In genomic region chr7:146255604-146256003, GRCh38 we compare ENCODE assay signal across 18 cellular contexts.
DNase-seq lines count a peak whose midpoint lies in the region; ATAC-seq and TF ChIP-seq lines count a peak whose summit lies in the region.
"Had no signal": no experiment of that assay in that cellular context is flagged by ENCODE, and none has a peak within 500 bp of the region (broad histone marks: within the 10 kb centered on the region; RNA-seq: fewer than 3 reads in every experiment).

No MANE protein-coding gene starts in this region.

- no peaks in the 10 kb centered on the region for H3K9me3 ChIP-seq in SK-N-SH
- H3K9me3 ChIP-seq: A549, Caco-2 had no signal

- POLR2A ChIA-PET in SK-N-SH (lab: Yijun Ruan, JAX): no interaction called here

- CTCF ChIA-PET in SK-N-SH (lab: Yijun Ruan, JAX): no interaction called here

- H3K36me3 ChIP-seq in SK-N-SH (replicated peaks in 1 of 2; ENCODE audit: control insufficient read depth in 1 of 2, insufficient read depth in 2 of 2, low read length in 1 of 2) (no peaks in the 10 kb centered on the region), GM23338 (ENCODE audit: insufficient read depth) (no peaks in the 10 kb centered on the region; the same call in 1 of the 2 replicates)
- H3K36me3 ChIP-seq: BLaER1 treated with 17β-estradiol and CSF1 and Interleukin-3, amounts not matched to agents 10 nM and 100 nM had no signal

- DNase-seq in SK-N-SH (no peak), GM23338 (ENCODE audit: low spot score) (no peak), left kidney (ENCODE audit: low read depth, low spot score) (peak; percentile 66)
- no peak for DNase-seq in stimulated activated naive CD8-positive, alpha-beta T cell treated with anti-CD3 and anti-CD28 coated beads, Interleukin-15, Interleukin-2, amounts not matched to agents 100 U/mL and 50 U/mL, for 24 hours
- DNase-seq: AML-193; Caco-2; Calu3; CD4-positive, alpha-beta T cell; CD8-positive, alpha-beta T cell; DMS79 treated with DMSO at 0.1 percent for 48 hours; GF-D8 had no signal

- TF ChIP-seq CTCF in SK-N-SH (IDR thresholded peaks at IDR 0.05) (no peak), GM23338 (conservative IDR thresholded peaks at IDR 0.05; ENCODE audit: low read depth in 2 of 2) (no peak)

- no peaks in the 10 kb centered on the region for H3K9me2 ChIP-seq in SK-N-SH
- H3K9me2 ChIP-seq in GM23338 (ENCODE audit: insufficient read depth): no peaks in the 10 kb centered on the region

- peaks cover 21% of the 10 kb centered on the region for H3K9me3 Mint-ChIP-seq in GM23338

- H3K27me3 ChIP-seq in SK-N-SH (ENCODE audit: insufficient read depth) (no peaks in the 10 kb centered on the region), GM23338 (ENCODE audit: insufficient read depth) (no peaks in the 10 kb centered on the region)
- H3K27me3 ChIP-seq: BLaER1 treated with 17β-estradiol and CSF1 and Interleukin-3, amounts not matched to agents 10 nM and 100 nM had no signal

- no peak for ATAC-seq in SK-N-SH treated with all-trans-retinoic acid at 6 μM for 48 hours
- ATAC-seq in GM23338: no peak
- no peak for ATAC-seq in stimulated activated naive CD8-positive, alpha-beta T cell treated with anti-CD3 and anti-CD28 coated beads, Interleukin-15, Interleukin-2, amounts not matched to agents 100 U/mL and 50 U/mL, for 24 hours
- ATAC-seq in GM18909 (IDR thresholded peaks at IDR 0.05; ENCODE audit: poor library complexity, unreplicated experiment): no peak
- ATAC-seq: A549; CD8-positive, alpha-beta T cell had no signal

- no peak overlapping the region for H3K9ac ChIP-seq in SK-N-SH
- H3K9ac ChIP-seq: BLaER1 treated with 17β-estradiol and CSF1 and Interleukin-3, amounts not matched to agents 10 nM and 100 nM had no signal

- TF ChIP-seq RAD21 in SK-N-SH (IDR thresholded peaks at IDR 0.05; ENCODE audit: low read length): no peak

- no peak overlapping the region for H3K27ac Mint-ChIP-seq in GM23338
- H3K27ac Mint-ChIP-seq: B cell; CD4-positive, alpha-beta T cell; CD8-positive, alpha-beta T cell had no signal

- H3K79me2 ChIP-seq in SK-N-SH (ENCODE audit: insufficient read depth) (no peaks in the 10 kb centered on the region), GM23338 (replicated peaks; ENCODE audit: insufficient read depth) (no peaks in the 10 kb centered on the region)

- H3K27me3 Mint-ChIP-seq in GM23338 (ENCODE audit: insufficient read depth, low read depth, poor library complexity): no peaks in the 10 kb centered on the region
- H3K27me3 Mint-ChIP-seq: B cell; CD4-positive, alpha-beta T cell had no signal

- H2AFZ ChIP-seq in SK-N-SH (ENCODE audit: low read depth): no peak overlapping the region
- H2AFZ ChIP-seq in GM23338: peak overlapping the region; percentile 43; the same call in 1 of the 2 replicates

- no peak overlapping the region for H3K4me3 Mint-ChIP-seq in GM23338
- H3K4me3 Mint-ChIP-seq: B cell; CD4-positive, alpha-beta T cell; CD8-positive, alpha-beta T cell had no signal

- WGBS in SK-N-SH (ENCODE audit: low lambda C conversion rate): 21% methylated on average over 3 of the region's 3 CpGs

- H3K27ac ChIP-seq in SK-N-SH (ENCODE audit: low read depth in 2 of 2, low read length in 1 of 2) (no peak overlapping the region), GM23338 (ENCODE audit: low read depth) (no peak overlapping the region)
- H3K27ac ChIP-seq: 22Rv1; A549; BLaER1 treated with 17β-estradiol and CSF1 and Interleukin-3, amounts not matched to agents 10 nM and 100 nM; C4-2B had no signal

- H3K4me3 ChIP-seq in SK-N-SH (ENCODE audit: low read depth in 2 of 2, low read length in 1 of 2) (no peak overlapping the region), GM23338 (no peak overlapping the region)
- H3K4me3 ChIP-seq: A549; BLaER1 treated with 17β-estradiol and CSF1 and Interleukin-3, amounts not matched to agents 10 nM and 100 nM had no signal

- H4K20me1 ChIP-seq in SK-N-SH (ENCODE audit: insufficient read depth) (no peaks in the 10 kb centered on the region), GM23338 (replicated peaks; ENCODE audit: insufficient read depth) (no peaks in the 10 kb centered on the region)
- H4K20me1 ChIP-seq: BLaER1 treated with 17β-estradiol and CSF1 and Interleukin-3, amounts not matched to agents 10 nM and 100 nM had no signal

- peak overlapping the region; percentile 5 for H3K4me2 ChIP-seq in SK-N-SH
- no peak overlapping the region for H3K4me2 ChIP-seq in GM23338
- H3K4me2 ChIP-seq: A549; BLaER1 treated with 17β-estradiol and CSF1 and Interleukin-3, amounts not matched to agents 10 nM and 100 nM had no signal

- peaks cover 4% of the 10 kb centered on the region; the same call in 2 of the 3 replicates for H3K36me3 Mint-ChIP-seq in GM23338 (ENCODE audit: low read depth)
- H3K36me3 Mint-ChIP-seq: CD8-positive, alpha-beta T cell had no signal

- peaks cover 26% of the 10 kb centered on the region for H3K4me1 Mint-ChIP-seq in GM23338
- H3K4me1 Mint-ChIP-seq: B cell had no signal

- no peak for TF ChIP-seq EP300 in SK-N-SH (IDR thresholded peaks at IDR 0.05; ENCODE audit: borderline replicate concordance in 1 of 2, low read depth in 1 of 2, low read length in 1 of 2)

- H3F3A ChIP-seq in SK-N-SH (replicated peaks; ENCODE audit: insufficient read depth) (no peaks in the 10 kb centered on the region), GM23338 (replicated peaks; ENCODE audit: low read depth) (no peaks in the 10 kb centered on the region)

- H3K4me1 ChIP-seq in SK-N-SH (ENCODE audit: control insufficient read depth in 1 of 2, insufficient read depth in 2 of 2, low read depth in 1 of 2, low read length in 1 of 2) (no peaks in the 10 kb centered on the region), GM23338 (ENCODE audit: insufficient read depth) (peaks cover 12% of the 10 kb centered on the region)
- H3K4me1 ChIP-seq: A549; BLaER1 treated with 17β-estradiol and CSF1 and Interleukin-3, amounts not matched to agents 10 nM and 100 nM; Caco-2 had no signal

TF ChIP-seq in SK-N-SH, 30 proteins besides CTCF, POLR2A, EP300 and RAD21:
- TF ChIP-seq MEF2A (IDR thresholded peaks at IDR 0.05; ENCODE audit: borderline replicate concordance, low read depth): no peak
- TF ChIP-seq TAF1 (IDR thresholded peaks at IDR 0.05; ENCODE audit: borderline replicate concordance, low read depth, low read length): no peak
- no peak for TF ChIP-seq EZH2phosphoT487 (IDR thresholded peaks at IDR 0.05; ENCODE audit: borderline replicate concordance, low read depth)
- TF ChIP-seq TCF12 (IDR thresholded peaks at IDR 0.05): no peak

TF ChIP-seq in SK-N-SH treated with all-trans-retinoic acid at 6 μM for 48 hours, 23 proteins besides CTCF, POLR2A, EP300 and RAD21 (continues in another document):
- TF ChIP-seq ZNF70 (CRISPR knock-in tag; IDR thresholded peaks at IDR 0.05) (no peak), ZFP3 (CRISPR knock-in tag; IDR thresholded peaks at IDR 0.05) (no peak), CREB5 (CRISPR knock-in tag; IDR thresholded peaks at IDR 0.05; ENCODE audit: low read depth) (no peak)

TF ChIP-seq in GM23338, 12 proteins besides CTCF, POLR2A, EP300 and RAD21 (continues in another document):
- TF ChIP-seq JUNB (IDR thresholded peaks at IDR 0.05; ENCODE audit: unreplicated experiment) (no peak), EZH2 (IDR thresholded peaks at IDR 0.05; ENCODE audit: low read depth, unreplicated experiment) (no peak), EZH2phosphoT487 (IDR thresholded peaks at IDR 0.05; ENCODE audit: unreplicated experiment) (no peak)
- TF ChIP-seq, protein P1, sequence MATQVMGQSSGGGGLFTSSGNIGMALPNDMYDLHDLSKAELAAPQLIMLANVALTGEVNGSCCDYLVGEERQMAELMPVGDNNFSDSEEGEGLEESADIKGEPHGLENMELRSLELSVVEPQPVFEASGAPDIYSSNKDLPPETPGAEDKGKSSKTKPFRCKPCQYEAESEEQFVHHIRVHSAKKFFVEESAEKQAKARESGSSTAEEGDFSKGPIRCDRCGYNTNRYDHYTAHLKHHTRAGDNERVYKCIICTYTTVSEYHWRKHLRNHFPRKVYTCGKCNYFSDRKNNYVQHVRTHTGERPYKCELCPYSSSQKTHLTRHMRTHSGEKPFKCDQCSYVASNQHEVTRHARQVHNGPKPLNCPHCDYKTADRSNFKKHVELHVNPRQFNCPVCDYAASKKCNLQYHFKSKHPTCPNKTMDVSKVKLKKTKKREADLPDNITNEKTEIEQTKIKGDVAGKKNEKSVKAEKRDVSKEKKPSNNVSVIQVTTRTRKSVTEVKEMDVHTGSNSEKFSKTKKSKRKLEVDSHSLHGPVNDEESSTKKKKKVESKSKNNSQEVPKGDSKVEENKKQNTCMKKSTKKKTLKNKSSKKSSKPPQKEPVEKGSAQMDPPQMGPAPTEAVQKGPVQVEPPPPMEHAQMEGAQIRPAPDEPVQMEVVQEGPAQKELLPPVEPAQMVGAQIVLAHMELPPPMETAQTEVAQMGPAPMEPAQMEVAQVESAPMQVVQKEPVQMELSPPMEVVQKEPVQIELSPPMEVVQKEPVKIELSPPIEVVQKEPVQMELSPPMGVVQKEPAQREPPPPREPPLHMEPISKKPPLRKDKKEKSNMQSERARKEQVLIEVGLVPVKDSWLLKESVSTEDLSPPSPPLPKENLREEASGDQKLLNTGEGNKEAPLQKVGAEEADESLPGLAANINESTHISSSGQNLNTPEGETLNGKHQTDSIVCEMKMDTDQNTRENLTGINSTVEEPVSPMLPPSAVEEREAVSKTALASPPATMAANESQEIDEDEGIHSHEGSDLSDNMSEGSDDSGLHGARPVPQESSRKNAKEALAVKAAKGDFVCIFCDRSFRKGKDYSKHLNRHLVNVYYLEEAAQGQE (IDR thresholded peaks at IDR 0.05; ENCODE audit: unreplicated experiment): no peak
- TF ChIP-seq, protein P2, sequence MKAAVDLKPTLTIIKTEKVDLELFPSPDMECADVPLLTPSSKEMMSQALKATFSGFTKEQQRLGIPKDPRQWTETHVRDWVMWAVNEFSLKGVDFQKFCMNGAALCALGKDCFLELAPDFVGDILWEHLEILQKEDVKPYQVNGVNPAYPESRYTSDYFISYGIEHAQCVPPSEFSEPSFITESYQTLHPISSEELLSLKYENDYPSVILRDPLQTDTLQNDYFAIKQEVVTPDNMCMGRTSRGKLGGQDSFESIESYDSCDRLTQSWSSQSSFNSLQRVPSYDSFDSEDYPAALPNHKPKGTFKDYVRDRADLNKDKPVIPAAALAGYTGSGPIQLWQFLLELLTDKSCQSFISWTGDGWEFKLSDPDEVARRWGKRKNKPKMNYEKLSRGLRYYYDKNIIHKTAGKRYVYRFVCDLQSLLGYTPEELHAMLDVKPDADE (IDR thresholded peaks at IDR 0.05): no peak
